Comparison of ENCODE assay signal across 18 cellular contexts in the genomic region with DNA sequence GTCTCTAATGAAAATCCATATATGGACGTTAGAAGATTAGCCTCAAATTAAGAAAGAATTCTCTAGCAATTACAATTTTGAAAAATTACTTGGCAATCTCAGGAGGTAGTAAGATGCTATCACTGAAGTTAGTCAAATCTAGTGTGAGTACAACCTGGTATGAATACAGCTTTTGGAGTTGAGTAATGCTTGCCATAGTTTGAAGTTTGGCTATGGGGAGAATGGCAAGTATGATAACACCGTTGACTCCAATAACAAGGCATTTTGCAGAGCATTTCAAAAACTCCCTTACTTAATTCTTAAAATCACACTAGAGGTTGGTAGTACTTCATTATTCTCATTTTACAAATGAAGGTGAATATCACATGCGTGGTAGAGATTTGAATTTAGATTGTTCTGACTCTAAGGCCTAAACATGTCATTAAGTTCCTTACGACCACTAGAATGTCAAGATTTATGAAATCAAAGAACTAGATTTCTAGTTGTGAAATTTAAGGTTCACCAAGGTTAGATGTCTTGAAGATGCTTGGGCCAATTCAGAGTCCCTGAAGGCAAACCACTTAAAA.
DNase-seq lines count a peak whose midpoint lies in the region; ATAC-seq lines count a peak whose summit lies in the region.
"Had no signal": no experiment of that assay in that cellular context is flagged by ENCODE, and none has a peak within 500 bp of the region (broad histone marks: within the 10 kb centered on the region; RNA-seq: fewer than 3 reads in every experiment).

No MANE protein-coding gene starts in this region.

- ATAC-seq in activated CD8-positive, alpha-beta memory T cell treated with anti-CD3 and anti-CD28 coated beads, Interleukin-2, amount 10 ng/mL, durations not matched to agents 7 days and 5 days, result peak; percentile 16
- peak; percentile 35 for ATAC-seq in stimulated activated naive CD8-positive, alpha-beta T cell treated with anti-CD3 and anti-CD28 coated beads, Interleukin-15, Interleukin-2, amounts not matched to agents 100 U/mL and 50 U/mL, for 24 hours
- no peak for ATAC-seq in stimulated activated naive CD8-positive, alpha-beta T cell treated with anti-CD3 and anti-CD28 coated beads, Interleukin-15, amount 100 ng/mL, for 72 hours
- ATAC-seq: GM23338, PC-3 had no signal

- CTCF ChIA-PET in activated CD8-positive, alpha-beta memory T cell treated with anti-CD3 and anti-CD28 coated beads, Interleukin-2, amount 10 ng/mL, durations not matched to agents 7 days and 5 days (lab: Charles Lee), result no interaction called here

- peaks cover 29% of the 10 kb centered on the region for H3K4me1 Mint-ChIP-seq in activated CD8-positive, alpha-beta memory T cell treated with anti-CD3 and anti-CD28 coated beads, Interleukin-2, amount 10 ng/mL, durations not matched to agents 7 days and 5 days
- H3K4me1 Mint-ChIP-seq in stimulated activated naive CD8-positive, alpha-beta T cell treated with anti-CD3 and anti-CD28 coated beads, Interleukin-15, amount 100 ng/mL, for 72 hours, result peaks cover 61% of the 10 kb centered on the region
- peaks cover 40% of the 10 kb centered on the region for H3K4me1 Mint-ChIP-seq in activated naive CD8-positive, alpha-beta T cell (ENCODE audit: low read depth)
- H3K4me1 Mint-ChIP-seq: GM23338 had no signal

- no peaks in the 10 kb centered on the region for H3K27me3 Mint-ChIP-seq in activated CD8-positive, alpha-beta memory T cell treated with anti-CD3 and anti-CD28 coated beads, Interleukin-2, amount 10 ng/mL, durations not matched to agents 7 days and 5 days
- no peaks in the 10 kb centered on the region for H3K27me3 Mint-ChIP-seq in stimulated activated naive CD8-positive, alpha-beta T cell treated with anti-CD3 and anti-CD28 coated beads, Interleukin-15, amount 100 ng/mL, for 72 hours
- no peaks in the 10 kb centered on the region for H3K27me3 Mint-ChIP-seq in activated naive CD8-positive, alpha-beta T cell
- H3K27me3 Mint-ChIP-seq: CD4-positive, CD25-positive, alpha-beta regulatory T cell had no signal

- no peak for DNase-seq in activated CD8-positive, alpha-beta memory T cell treated with anti-CD3 and anti-CD28 coated beads, Interleukin-2, amount 10 ng/mL, durations not matched to agents 7 days and 5 days
- no peak for DNase-seq in activated CD8-positive, alpha-beta memory T cell treated with anti-CD3 and anti-CD28 coated beads for 24 hours
- no peak for DNase-seq in stimulated activated naive CD8-positive, alpha-beta T cell treated with anti-CD3 and anti-CD28 coated beads, Interleukin-15, Interleukin-2, amounts not matched to agents 100 U/mL and 50 U/mL, for 24 hours
- DNase-seq in stimulated activated naive CD8-positive, alpha-beta T cell treated with anti-CD3 and anti-CD28 coated beads, Interleukin-15, amount 100 ng/mL, for 72 hours, result no peak
- DNase-seq in NCI-H1048 (lab: John Stamatoyannopoulos, UW) (no peak), ureter (ENCODE audit: low spot score) (no peak)
- DNase-seq: CD4-positive, CD25-positive, alpha-beta regulatory T cell; EL; GF-D8; Kasumi-1; MG63; NCI-H1417 treated with DMSO at 0.1 percent for 48 hours; NCI-H187; NCI-H446; NCI-H526; PC-3 had no signal

- H3K4me3 Mint-ChIP-seq in activated CD8-positive, alpha-beta memory T cell treated with anti-CD3 and anti-CD28 coated beads, Interleukin-2, amount 10 ng/mL, durations not matched to agents 7 days and 5 days, result no peak overlapping the region
- peak overlapping the region in 1 of 2 donors; percentile 3 for H3K4me3 Mint-ChIP-seq in stimulated activated naive CD8-positive, alpha-beta T cell treated with anti-CD3 and anti-CD28 coated beads, Interleukin-15, amount 100 ng/mL, for 72 hours
- H3K4me3 Mint-ChIP-seq in activated naive CD8-positive, alpha-beta T cell, result no peak overlapping the region
- H3K4me3 Mint-ChIP-seq: CD4-positive, CD25-positive, alpha-beta regulatory T cell; GM23338 had no signal

- no peak overlapping the region for H3K27ac Mint-ChIP-seq in activated CD8-positive, alpha-beta memory T cell treated with anti-CD3 and anti-CD28 coated beads, Interleukin-2, amount 10 ng/mL, durations not matched to agents 7 days and 5 days
- H3K27ac Mint-ChIP-seq in stimulated activated naive CD8-positive, alpha-beta T cell treated with anti-CD3 and anti-CD28 coated beads, Interleukin-15, amount 100 ng/mL, for 72 hours, result peak overlapping the region in 1 of 2 donors; percentile 22
- H3K27ac Mint-ChIP-seq in activated naive CD8-positive, alpha-beta T cell, result peak overlapping the region; percentile 92
- H3K27ac Mint-ChIP-seq: GM23338 had no signal

- peaks cover 2% of the 10 kb centered on the region for H3K36me3 Mint-ChIP-seq in activated CD8-positive, alpha-beta memory T cell treated with anti-CD3 and anti-CD28 coated beads, Interleukin-2, amount 10 ng/mL, durations not matched to agents 7 days and 5 days
- peaks cover 5% of the 10 kb centered on the region for H3K36me3 Mint-ChIP-seq in activated naive CD8-positive, alpha-beta T cell
- H3K36me3 Mint-ChIP-seq: CD4-positive, CD25-positive, alpha-beta regulatory T cell had no signal

- no peaks in the 10 kb centered on the region for H3K9me3 Mint-ChIP-seq in activated CD8-positive, alpha-beta memory T cell treated with anti-CD3 and anti-CD28 coated beads, Interleukin-2, amount 10 ng/mL, durations not matched to agents 7 days and 5 days (ENCODE audit: low read depth)
- no peaks in the 10 kb centered on the region for H3K9me3 Mint-ChIP-seq in stimulated activated naive CD8-positive, alpha-beta T cell treated with anti-CD3 and anti-CD28 coated beads, Interleukin-15, amount 100 ng/mL, for 72 hours
- H3K9me3 Mint-ChIP-seq in activated naive CD8-positive, alpha-beta T cell (ENCODE audit: low read depth), result no peaks in the 10 kb centered on the region
- H3K9me3 Mint-ChIP-seq: GM23338 had no signal
